2 cellular contexts compared by ENCODE assay signal in the genomic region with DNA sequence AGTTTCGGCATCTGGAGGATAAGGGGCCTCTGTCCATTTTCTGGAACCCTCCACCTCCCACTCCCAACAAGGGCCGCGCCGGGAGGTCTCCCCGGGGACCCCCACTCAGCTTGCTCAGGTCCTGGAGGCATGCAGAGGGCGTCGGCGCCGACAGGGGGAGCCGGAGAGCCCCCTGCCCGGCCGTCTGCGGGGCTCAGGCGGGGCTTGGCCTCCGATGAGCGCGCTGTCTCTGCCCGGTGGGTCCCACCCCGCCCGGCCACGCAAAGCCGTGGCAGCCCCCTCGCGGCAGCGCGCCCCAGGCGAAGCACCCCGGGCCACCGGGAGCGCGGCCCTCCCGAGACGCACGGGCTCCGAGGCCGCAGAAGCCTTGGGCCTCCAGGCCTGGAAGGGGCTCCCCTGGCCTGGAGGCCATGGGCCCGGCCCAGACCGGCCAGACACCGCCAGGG.
TF ChIP-seq lines count a peak whose summit lies in the region.

No MANE protein-coding gene starts in this region.

TF ChIP-seq in endothelial cell of umbilical vein, 7 proteins besides CTCF, POLR2A, EP300 and RAD21:
- TF ChIP-seq EZH2 (IDR thresholded peaks at IDR 0.05; ENCODE audit: borderline replicate concordance, low read depth, low read length, severe bottlenecking) (no peak), GATA2 (IDR thresholded peaks at IDR 0.05; ENCODE audit: insufficient read depth, insufficient read length, low read depth, low read length) (no peak), POLR2AphosphoS5 (IDR thresholded peaks at IDR 0.05; ENCODE audit: insufficient read depth, low read depth, low read length) (no peak), JUN (IDR thresholded peaks at IDR 0.05; ENCODE audit: borderline replicate concordance, insufficient read depth, insufficient read length, low read depth) (no peak), FOS (IDR thresholded peaks at IDR 0.05; ENCODE audit: borderline replicate concordance, insufficient read depth, low read length) (no peak)
- TF ChIP-seq, protein P1, sequence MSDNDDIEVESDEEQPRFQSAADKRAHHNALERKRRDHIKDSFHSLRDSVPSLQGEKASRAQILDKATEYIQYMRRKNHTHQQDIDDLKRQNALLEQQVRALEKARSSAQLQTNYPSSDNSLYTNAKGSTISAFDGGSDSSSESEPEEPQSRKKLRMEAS (IDR thresholded peaks at IDR 0.05; ENCODE audit: insufficient read depth, insufficient read length): no peak
TF ChIP-seq in endothelial cell of umbilical vein: peak in this region for 0.

TF ChIP-seq in neural cell, 6 proteins besides CTCF, POLR2A, EP300 and RAD21 (continued from another document):
- TF ChIP-seq, protein P2, sequence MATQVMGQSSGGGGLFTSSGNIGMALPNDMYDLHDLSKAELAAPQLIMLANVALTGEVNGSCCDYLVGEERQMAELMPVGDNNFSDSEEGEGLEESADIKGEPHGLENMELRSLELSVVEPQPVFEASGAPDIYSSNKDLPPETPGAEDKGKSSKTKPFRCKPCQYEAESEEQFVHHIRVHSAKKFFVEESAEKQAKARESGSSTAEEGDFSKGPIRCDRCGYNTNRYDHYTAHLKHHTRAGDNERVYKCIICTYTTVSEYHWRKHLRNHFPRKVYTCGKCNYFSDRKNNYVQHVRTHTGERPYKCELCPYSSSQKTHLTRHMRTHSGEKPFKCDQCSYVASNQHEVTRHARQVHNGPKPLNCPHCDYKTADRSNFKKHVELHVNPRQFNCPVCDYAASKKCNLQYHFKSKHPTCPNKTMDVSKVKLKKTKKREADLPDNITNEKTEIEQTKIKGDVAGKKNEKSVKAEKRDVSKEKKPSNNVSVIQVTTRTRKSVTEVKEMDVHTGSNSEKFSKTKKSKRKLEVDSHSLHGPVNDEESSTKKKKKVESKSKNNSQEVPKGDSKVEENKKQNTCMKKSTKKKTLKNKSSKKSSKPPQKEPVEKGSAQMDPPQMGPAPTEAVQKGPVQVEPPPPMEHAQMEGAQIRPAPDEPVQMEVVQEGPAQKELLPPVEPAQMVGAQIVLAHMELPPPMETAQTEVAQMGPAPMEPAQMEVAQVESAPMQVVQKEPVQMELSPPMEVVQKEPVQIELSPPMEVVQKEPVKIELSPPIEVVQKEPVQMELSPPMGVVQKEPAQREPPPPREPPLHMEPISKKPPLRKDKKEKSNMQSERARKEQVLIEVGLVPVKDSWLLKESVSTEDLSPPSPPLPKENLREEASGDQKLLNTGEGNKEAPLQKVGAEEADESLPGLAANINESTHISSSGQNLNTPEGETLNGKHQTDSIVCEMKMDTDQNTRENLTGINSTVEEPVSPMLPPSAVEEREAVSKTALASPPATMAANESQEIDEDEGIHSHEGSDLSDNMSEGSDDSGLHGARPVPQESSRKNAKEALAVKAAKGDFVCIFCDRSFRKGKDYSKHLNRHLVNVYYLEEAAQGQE (IDR thresholded peaks at IDR 0.05; ENCODE audit: borderline replicate concordance): no peak
- TF ChIP-seq SMC3 (conservative IDR thresholded peaks at IDR 0.05; ENCODE audit: poor library complexity): no peak
- no peak for TF ChIP-seq POLR2AphosphoS5 (IDR thresholded peaks at IDR 0.05)
- no peak for TF ChIP-seq EZH2 (IDR thresholded peaks at IDR 0.05; ENCODE audit: borderline replicate concordance, insufficient read depth, low read length, poor library complexity, severe bottlenecking)
TF ChIP-seq in neural cell: peak in this region for 0.
